1 cellular context compared by ENCODE assay signal in the genomic region with DNA sequence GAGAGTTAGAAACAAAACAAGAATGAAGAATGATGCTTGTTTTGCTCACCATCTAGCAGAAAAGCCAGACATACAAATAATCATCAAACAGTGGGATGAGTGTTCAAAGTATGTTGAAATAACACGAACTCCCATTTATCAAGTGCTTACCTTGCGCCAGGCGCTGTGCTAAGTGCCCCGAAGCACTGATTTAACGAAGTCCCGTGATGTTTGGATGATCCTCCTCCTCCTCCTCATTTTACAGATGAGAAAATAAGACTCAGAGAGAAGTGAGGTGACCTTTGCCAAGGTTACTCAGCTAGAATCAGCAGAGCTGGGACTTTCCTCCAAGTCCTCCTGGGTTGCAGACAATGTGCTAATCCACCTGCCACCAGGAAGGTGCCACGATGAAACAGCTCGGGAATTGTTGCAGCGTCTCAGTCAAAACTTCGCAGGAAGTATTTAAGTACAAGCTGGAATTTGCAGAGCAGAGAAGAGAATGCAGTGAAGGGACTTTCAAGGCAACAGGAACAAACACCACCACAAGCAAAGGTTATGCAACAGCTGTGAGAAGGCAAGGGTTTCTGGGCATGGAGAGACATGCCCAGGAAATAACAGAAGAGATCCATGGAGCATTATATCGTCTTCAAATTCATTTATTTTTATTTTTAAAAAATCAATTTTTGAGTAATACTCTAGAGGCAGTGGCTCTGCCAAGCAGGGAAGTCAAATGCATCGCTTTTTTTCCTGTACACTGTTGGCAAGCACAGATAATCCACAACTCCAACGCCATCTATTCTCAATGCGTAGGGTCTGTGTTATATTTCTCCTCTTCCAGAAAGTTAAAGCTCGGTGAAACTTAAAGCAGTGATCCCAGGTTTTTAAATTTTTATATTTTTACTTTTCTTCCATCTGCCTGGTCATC.
TF ChIP-seq lines count a peak whose summit lies in the region.

No MANE protein-coding gene starts in this region.

TF ChIP-seq in IMR-90, 13 proteins besides CTCF, POLR2A, EP300 and RAD21:
- TF ChIP-seq MAFK (IDR thresholded peaks at IDR 0.05; ENCODE audit: low read depth, low read length) (no peak), CEBPB (IDR thresholded peaks at IDR 0.05; ENCODE audit: low read depth, low read length) (peak; percentile 81), BHLHE40 (IDR thresholded peaks at IDR 0.05; ENCODE audit: low read depth, low read length) (0 out of 2 replicates have a peak, but pooled peaks have one; percentile 8), SMC3 (IDR thresholded peaks at IDR 0.05; ENCODE audit: low read depth, low read length) (no peak), RCOR1 (IDR thresholded peaks at IDR 0.05; ENCODE audit: insufficient replicate concordance, low read length) (peak; percentile 14)
- TF ChIP-seq, protein P1, sequence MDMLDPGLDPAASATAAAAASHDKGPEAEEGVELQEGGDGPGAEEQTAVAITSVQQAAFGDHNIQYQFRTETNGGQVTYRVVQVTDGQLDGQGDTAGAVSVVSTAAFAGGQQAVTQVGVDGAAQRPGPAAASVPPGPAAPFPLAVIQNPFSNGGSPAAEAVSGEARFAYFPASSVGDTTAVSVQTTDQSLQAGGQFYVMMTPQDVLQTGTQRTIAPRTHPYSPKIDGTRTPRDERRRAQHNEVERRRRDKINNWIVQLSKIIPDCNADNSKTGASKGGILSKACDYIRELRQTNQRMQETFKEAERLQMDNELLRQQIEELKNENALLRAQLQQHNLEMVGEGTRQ (IDR thresholded peaks at IDR 0.05; ENCODE audit: low read depth, low read length), result no peak
